Comparison of ENCODE assay signal across 8 cellular contexts in genomic region chr6:166341464-166341863, GRCh38. TPM values are rescaled to one million over a fixed set of nuclear protein-coding genes. Genes with fewer than 3 reads are reported as not detected.
A peak's percentile ranks its signal among the peaks of the same experiment; 100 is the strongest.
DNase-seq lines count a peak whose midpoint lies in the region; FAIRE-seq and TF ChIP-seq lines count a peak whose summit lies in the region.

No MANE protein-coding gene starts in this region.

- H3K4me3 ChIP-seq in CD8-positive, alpha-beta memory T cell (ENCODE audit: low read length) = peak overlapping the region; percentile 76

- H3K27ac ChIP-seq in CD8-positive, alpha-beta memory T cell (ENCODE audit: low read depth, low read length) = peak overlapping the region; percentile 92

- no peaks in the 10 kb centered on the region for H3K27me3 Mint-ChIP-seq in CD8-positive, alpha-beta memory T cell
- H3K27me3 Mint-ChIP-seq in neural crest cell (ENCODE audit: low read depth) = peaks cover 7% of the 10 kb centered on the region

- H3K4me3 Mint-ChIP-seq in CD8-positive, alpha-beta memory T cell = peak overlapping the region; percentile 87 to 94 (median 89)
- H3K4me3 Mint-ChIP-seq in neural crest cell = peak overlapping the region; percentile 95

- CTCF ChIA-PET in CD8-positive, alpha-beta memory T cell (lab: Charles Lee) = interaction anchor here (0.8 to 1.2 kb wide), 2 partner anchors 31 to 60 kb away, joined by 3 to 5 read pairs; no protein-coding TSS in a partner anchor

- H3K27ac Mint-ChIP-seq in CD8-positive, alpha-beta memory T cell = peak overlapping the region; percentile 59 to 93 (median 88)
- no peak overlapping the region for H3K27ac Mint-ChIP-seq in neural crest cell (ENCODE audit: unreplicated experiment)

- H3K27me3 ChIP-seq in CD8-positive, alpha-beta memory T cell (ENCODE audit: insufficient read depth, low read length, poor library complexity, severe bottlenecking) = no peaks in the 10 kb centered on the region

- H3K36me3 ChIP-seq in CD8-positive, alpha-beta memory T cell (ENCODE audit: insufficient read depth, low read length) = no peaks in the 10 kb centered on the region

- peak in 2 of 5 donors; percentile 10 to 38 for DNase-seq in CD8-positive, alpha-beta memory T cell
- peak; percentile 44 for DNase-seq in NOMO-1 treated with dmso at 0.1 percent for 144 hours (lab: John Stamatoyannopoulos, UW; ENCODE audit: unreplicated experiment)
- peak; percentile 34 for DNase-seq in dermis blood vessel endothelial cell
- no peak for DNase-seq in neural crest cell (ENCODE audit: low read depth, low spot score)
- DNase-seq in effector CD4-positive, alpha-beta T cell = no peak
- DNase-seq in amygdala (lab: John Stamatoyannopoulos, UW) = no peak
- no peak for DNase-seq in mucosa of gallbladder (ENCODE audit: low spot score)
- no peak for DNase-seq in frontal cortex (ENCODE audit: low spot score in 2 of 2)

- peaks cover 56% of the 10 kb centered on the region for H3K4me1 ChIP-seq in CD8-positive, alpha-beta memory T cell (ENCODE audit: insufficient read depth, low read length)

- TF ChIP-seq CTCF in neural crest cell (conservative IDR thresholded peaks at IDR 0.05) = no peak

- H3K4me1 Mint-ChIP-seq in CD8-positive, alpha-beta memory T cell = peaks cover 12 to 21% (median 14%) of the 10 kb centered on the region in 3 donors
- H3K4me1 Mint-ChIP-seq in neural crest cell = peaks cover 16% of the 10 kb centered on the region

- H3K36me3 Mint-ChIP-seq in CD8-positive, alpha-beta memory T cell = peaks cover 0 to 27% (median 4%) of the 10 kb centered on the region in 3 donors
- no peaks in the 10 kb centered on the region for H3K36me3 Mint-ChIP-seq in neural crest cell (ENCODE audit: low read depth)

- no peaks in the 10 kb centered on the region for H3K9me3 Mint-ChIP-seq in CD8-positive, alpha-beta memory T cell
- no peaks in the 10 kb centered on the region for H3K9me3 Mint-ChIP-seq in neural crest cell

- POLR2A ChIA-PET in CD8-positive, alpha-beta memory T cell (lab: Charles Lee) = interaction anchor here (0.7 kb wide), 2 partner anchors 39 to 56 kb away, joined by 3 read pairs; no protein-coding TSS in a partner anchor

- H3K9me3 ChIP-seq in CD8-positive, alpha-beta memory T cell (ENCODE audit: low read length) = no peaks in the 10 kb centered on the region

- no peak for FAIRE-seq in frontal cortex (lab: Jason Lieb, UNC)

RNA-seq across cellular contexts. Expression of gene SFT2D1, which starts 0.9 kb away (rescaled TPM):
- 10 to 100 TPM; 54.0 to 60.9 TPM for total RNA-seq in CD8-positive, alpha-beta memory T cell
- 43.3 TPM for polyA plus RNA-seq in CD8-positive, alpha-beta memory T cell
- total RNA-seq in dermis blood vessel endothelial cell (18.1 and 31.8 TPM in 2 replicates), neural crest cell (30.4 and 32.6 TPM in 2 replicates), mucosa of gallbladder (43.9 TPM), frontal cortex (20.0 TPM)

RNA-seq across cellular contexts. Expression of gene PRR18, which starts 33.3 kb away (rescaled TPM):
- total RNA-seq in CD8-positive, alpha-beta memory T cell = under 1 TPM; 0.07 to 0.09 TPM
- not detected for polyA plus RNA-seq in CD8-positive, alpha-beta memory T cell
- not detected in 2 replicates for total RNA-seq in dermis blood vessel endothelial cell
- 0.16 and 0.35 TPM in 2 replicates for total RNA-seq in neural crest cell
- total RNA-seq in mucosa of gallbladder = not detected
- total RNA-seq in frontal cortex = under 0.01 TPM

RNA-seq across cellular contexts. Expression of gene MPC1, which starts 41.3 kb away (rescaled TPM):
- 10 to 100 TPM; 36.3 to 39.3 TPM for total RNA-seq in CD8-positive, alpha-beta memory T cell
- polyA plus RNA-seq in CD8-positive, alpha-beta memory T cell = 62.1 TPM
- total RNA-seq in dermis blood vessel endothelial cell = 15.1 and 19.0 TPM in 2 replicates
- 32.0 and 32.6 TPM in 2 replicates for total RNA-seq in neural crest cell
- total RNA-seq in mucosa of gallbladder = 45.9 TPM
- 69.7 TPM for total RNA-seq in frontal cortex

Comparison
In these comparisons a context has a peak if more than half of its experiments do, and no peak if none do; other contexts are left out.
1. DNase-seq: peak in NOMO-1 treated with dmso at 0.1 percent for 144 hours (single experiment) and dermis blood vessel endothelial cell (single experiment); none in neural crest cell (single experiment), effector CD4-positive, alpha-beta T cell (single experiment), amygdala (0 of 56), mucosa of gallbladder (single experiment) and frontal cortex (0 of 2).